In genomic region chrX:81202413-81202794, GRCh38 we compare ENCODE assay signal across 7 cellular contexts. TPM values are rescaled to one million over a fixed set of nuclear protein-coding genes. Genes with fewer than 3 reads are reported as not detected.
DNase-seq lines count a peak whose midpoint lies in the region; ATAC-seq and TF ChIP-seq lines count a peak whose summit lies in the region.

No MANE protein-coding gene starts in this region.

- no peaks in the 10 kb centered on the region for H3K9me2 ChIP-seq in neural cell (ENCODE audit: insufficient read depth, low read length)

- H4K20me1 ChIP-seq in neural cell (ENCODE audit: insufficient read depth) = no peaks in the 10 kb centered on the region

- H3K4me3 ChIP-seq in RWPE2 (ENCODE audit: severe bottlenecking) = peak overlapping the region; percentile 51
- peak overlapping the region; percentile 62 to 68 for H3K4me3 ChIP-seq in esophagus (ENCODE audit: low read depth in 1 of 2, low read length in 2 of 2)
- H3K4me3 ChIP-seq in neural cell (ENCODE audit: low read length) = peak overlapping the region; percentile 75

- peak overlapping the region; percentile 73 for H2AFZ ChIP-seq in neural cell (ENCODE audit: low read depth, low read length)

- H3K9me3 ChIP-seq in RWPE2 (ENCODE audit: severe bottlenecking) = no peaks in the 10 kb centered on the region
- H3K9me3 ChIP-seq in esophagus (ENCODE audit: control insufficient read depth in 2 of 2, insufficient read depth in 1 of 2, low read depth in 1 of 2, low read length in 1 of 2) = no peaks in the 10 kb centered on the region
- no peaks in the 10 kb centered on the region for H3K9me3 ChIP-seq in neural cell (ENCODE audit: low read length)

- no peaks in the 10 kb centered on the region for H3K4me1 ChIP-seq in RWPE2 (ENCODE audit: insufficient read depth, poor library complexity, severe bottlenecking)
- no peaks in the 10 kb centered on the region for H3K4me1 ChIP-seq in esophagus (ENCODE audit: control insufficient read depth in 2 of 2, insufficient read depth in 2 of 2, low read length in 1 of 2)

- ATAC-seq in GM21360 (IDR thresholded peaks at IDR 0.05; ENCODE audit: unreplicated experiment) (peak; percentile 27), RWPE2 (ENCODE audit: low read depth) (peak; percentile 24; the same call in 1 of the 3 replicates), GM18867 (IDR thresholded peaks at IDR 0.05; ENCODE audit: unreplicated experiment) (no peak), HG02981 (IDR thresholded peaks at IDR 0.05; ENCODE audit: unreplicated experiment) (no peak)

- H3F3A ChIP-seq in neural cell (ENCODE audit: insufficient read depth, low read length, poor library complexity, severe bottlenecking) = no peaks in the 10 kb centered on the region

- H3K27me3 ChIP-seq in RWPE2 (ENCODE audit: insufficient read depth, poor library complexity, severe bottlenecking) (no peaks in the 10 kb centered on the region), esophagus (ENCODE audit: control insufficient read depth in 1 of 2, insufficient read depth in 2 of 2, low read length in 2 of 2) (no peaks in the 10 kb centered on the region), neural cell (ENCODE audit: insufficient read depth, low read depth, low read length) (no peaks in the 10 kb centered on the region)

- peak overlapping the region; percentile 48 for H3K27ac ChIP-seq in RWPE2 (ENCODE audit: poor library complexity, severe bottlenecking)
- H3K27ac ChIP-seq in esophagus (ENCODE audit: low read depth in 2 of 2, low read length in 1 of 2) = peak overlapping the region; percentile 74 to 79
- H3K27ac ChIP-seq in neural cell (ENCODE audit: low read length) = peak overlapping the region; percentile 75

- H3K9ac ChIP-seq in neural cell (ENCODE audit: low read length) = peak overlapping the region; percentile 73

- DNase-seq in RWPE2 (ENCODE audit: low spot score) (no peak), NCI-H524 (lab: John Stamatoyannopoulos, UW) (no peak)

- TF ChIP-seq CTCF in RWPE2 (IDR thresholded peaks at IDR 0.05; ENCODE audit: poor library complexity, severe bottlenecking) = no peak
- TF ChIP-seq CTCF in neural cell (IDR thresholded peaks at IDR 0.05; ENCODE audit: poor library complexity, severe bottlenecking) = no peak

- no peak for TF ChIP-seq EP300 in neural cell (conservative IDR thresholded peaks at IDR 0.05; ENCODE audit: poor library complexity, severe bottlenecking)

- no peak for TF ChIP-seq RAD21 in neural cell (conservative IDR thresholded peaks at IDR 0.05)

- 1 to 25% methylated on average over 8 of the region's 8 CpGs for WGBS in esophagus, 2 donors

- peak overlapping the region; percentile 68 for H3K4me2 ChIP-seq in neural cell (ENCODE audit: low read length)

- H3K36me3 ChIP-seq in RWPE2 (ENCODE audit: low read depth) = no peaks in the 10 kb centered on the region
- no peaks in the 10 kb centered on the region for H3K36me3 ChIP-seq in esophagus (ENCODE audit: control insufficient read depth in 2 of 2, insufficient read depth in 2 of 2, low read length in 1 of 2)
- H3K36me3 ChIP-seq in neural cell (ENCODE audit: insufficient read depth, low read length) = no peaks in the 10 kb centered on the region

- H3K79me2 ChIP-seq in neural cell (replicated peaks; ENCODE audit: insufficient read depth, low read length) = peaks cover 20% of the 10 kb centered on the region

TF ChIP-seq in neural cell, 6 proteins besides CTCF, POLR2A, EP300 and RAD21:
- TF ChIP-seq MXI1 (conservative IDR thresholded peaks at IDR 0.05; ENCODE audit: poor library complexity, severe bottlenecking) = no peak
- no peak for TF ChIP-seq POLR2AphosphoS5 (IDR thresholded peaks at IDR 0.05)
- no peak for TF ChIP-seq REST (IDR thresholded peaks at IDR 0.05; ENCODE audit: borderline replicate concordance)
- TF ChIP-seq SMC3 (conservative IDR thresholded peaks at IDR 0.05; ENCODE audit: poor library complexity) = no peak
- TF ChIP-seq EZH2 (IDR thresholded peaks at IDR 0.05; ENCODE audit: borderline replicate concordance, insufficient read depth, low read length, poor library complexity, severe bottlenecking) = no peak
- no peak for TF ChIP-seq TAF1 (IDR thresholded peaks at IDR 0.05; ENCODE audit: low read depth)

RNA-seq across cellular contexts. Expression of gene SH3BGRL, which starts 0.5 kb away (rescaled TPM):
- polyA plus RNA-seq in esophagus = 10 to 100 TPM; 36.9 to 46.7 TPM
- 101 and 120 TPM in 2 replicates for polyA plus RNA-seq in neural cell
- polyA minus RNA-seq in neural cell = 78.4 and 87.4 TPM in 2 replicates

RNA-seq across cellular contexts. Expression of gene HMGN5, which starts 0.7 kb away (rescaled TPM):
- polyA plus RNA-seq in esophagus (10 to 100 TPM; 10.1 to 14.1 TPM), neural cell (0.45 and 0.80 TPM in 2 replicates)
- polyA minus RNA-seq in neural cell = 1.2 and 5.0 TPM in 2 replicates

Comparison
In these comparisons a context has a peak if more than half of its experiments do, and no peak if none do; other contexts are left out.
1. ATAC-seq: peak in GM21360 (single experiment) and RWPE2 (single experiment); none in GM18867 (single experiment) and HG02981 (single experiment).
2. Peak in every context shown above with its lines, with median percentiles within 50 percentile points of each other: H3K27ac ChIP-seq and H3K4me3 ChIP-seq.